In the genomic region with DNA sequence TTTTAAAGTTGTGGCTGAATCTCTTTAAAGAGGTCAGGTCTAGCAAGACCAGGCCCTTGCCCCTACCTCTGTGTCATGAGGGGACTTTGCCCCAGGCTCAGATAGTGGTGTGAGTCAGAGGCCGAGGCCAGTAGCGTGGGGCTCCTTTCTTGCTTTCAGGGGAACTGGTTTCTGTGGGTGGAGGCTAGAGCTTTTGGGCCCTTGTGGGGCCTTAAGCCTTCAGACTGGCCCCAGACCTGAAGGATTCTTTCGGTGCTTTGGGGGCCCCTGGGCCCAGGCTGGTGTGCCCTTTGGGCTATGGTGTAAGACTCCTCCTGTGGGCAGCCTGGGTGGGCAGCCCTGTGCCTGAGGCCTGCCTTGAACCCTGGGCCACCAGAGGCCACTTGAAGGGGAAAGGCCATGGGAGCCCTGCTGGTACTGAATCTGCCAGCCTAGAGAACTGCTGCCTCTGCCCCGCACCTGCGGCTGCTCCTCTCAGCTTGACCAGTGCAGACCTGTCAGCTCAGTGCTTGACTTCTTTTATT, we compare ENCODE assay signal across 1 cellular context.
TF ChIP-seq lines count a peak whose summit lies in the region.

No MANE protein-coding gene starts in this region.

TF ChIP-seq in HepG2, 621 proteins besides CTCF, POLR2A, EP300 and RAD21 (continued from another document and continues in another):
- TF ChIP-seq, protein P1, sequence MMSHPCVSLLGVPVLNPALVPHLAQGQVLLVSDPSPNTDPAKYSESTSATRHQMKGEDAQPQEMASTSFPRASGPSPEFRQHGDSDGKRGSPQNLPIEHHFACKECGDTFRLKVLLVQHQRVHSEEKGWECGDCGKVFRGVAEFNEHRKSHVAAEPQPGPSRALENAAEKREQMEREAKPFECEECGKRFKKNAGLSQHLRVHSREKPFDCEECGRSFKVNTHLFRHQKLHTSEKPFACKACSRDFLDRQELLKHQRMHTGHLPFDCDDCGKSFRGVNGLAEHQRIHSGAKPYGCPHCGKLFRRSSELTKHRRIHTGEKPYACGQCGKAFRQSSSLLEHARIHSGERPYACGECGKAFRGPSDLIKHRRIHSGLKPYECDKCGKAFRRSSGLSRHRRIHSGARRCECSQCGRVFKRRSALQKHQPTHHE (CRISPR knock-in tag; IDR thresholded peaks at IDR 0.05; ENCODE audit: borderline replicate concordance): no peak
- TF ChIP-seq, protein P2, sequence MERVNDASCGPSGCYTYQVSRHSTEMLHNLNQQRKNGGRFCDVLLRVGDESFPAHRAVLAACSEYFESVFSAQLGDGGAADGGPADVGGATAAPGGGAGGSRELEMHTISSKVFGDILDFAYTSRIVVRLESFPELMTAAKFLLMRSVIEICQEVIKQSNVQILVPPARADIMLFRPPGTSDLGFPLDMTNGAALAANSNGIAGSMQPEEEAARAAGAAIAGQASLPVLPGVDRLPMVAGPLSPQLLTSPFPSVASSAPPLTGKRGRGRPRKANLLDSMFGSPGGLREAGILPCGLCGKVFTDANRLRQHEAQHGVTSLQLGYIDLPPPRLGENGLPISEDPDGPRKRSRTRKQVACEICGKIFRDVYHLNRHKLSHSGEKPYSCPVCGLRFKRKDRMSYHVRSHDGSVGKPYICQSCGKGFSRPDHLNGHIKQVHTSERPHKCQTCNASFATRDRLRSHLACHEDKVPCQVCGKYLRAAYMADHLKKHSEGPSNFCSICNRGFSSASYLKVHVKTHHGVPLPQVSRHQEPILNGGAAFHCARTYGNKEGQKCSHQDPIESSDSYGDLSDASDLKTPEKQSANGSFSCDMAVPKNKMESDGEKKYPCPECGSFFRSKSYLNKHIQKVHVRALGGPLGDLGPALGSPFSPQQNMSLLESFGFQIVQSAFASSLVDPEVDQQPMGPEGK (CRISPR knock-in tag; IDR thresholded peaks at IDR 0.05): peak; percentile 44; the same call in 1 of the 2 replicates
- TF ChIP-seq, protein P3, sequence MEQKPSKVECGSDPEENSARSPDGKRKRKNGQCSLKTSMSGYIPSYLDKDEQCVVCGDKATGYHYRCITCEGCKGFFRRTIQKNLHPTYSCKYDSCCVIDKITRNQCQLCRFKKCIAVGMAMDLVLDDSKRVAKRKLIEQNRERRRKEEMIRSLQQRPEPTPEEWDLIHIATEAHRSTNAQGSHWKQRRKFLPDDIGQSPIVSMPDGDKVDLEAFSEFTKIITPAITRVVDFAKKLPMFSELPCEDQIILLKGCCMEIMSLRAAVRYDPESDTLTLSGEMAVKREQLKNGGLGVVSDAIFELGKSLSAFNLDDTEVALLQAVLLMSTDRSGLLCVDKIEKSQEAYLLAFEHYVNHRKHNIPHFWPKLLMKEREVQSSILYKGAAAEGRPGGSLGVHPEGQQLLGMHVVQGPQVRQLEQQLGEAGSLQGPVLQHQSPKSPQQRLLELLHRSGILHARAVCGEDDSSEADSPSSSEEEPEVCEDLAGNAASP (CRISPR knock-in tag; IDR thresholded peaks at IDR 0.05; ENCODE audit: borderline replicate concordance): peak; percentile 66; the same call in 1 of the 2 replicates
- TF ChIP-seq, protein P4, sequence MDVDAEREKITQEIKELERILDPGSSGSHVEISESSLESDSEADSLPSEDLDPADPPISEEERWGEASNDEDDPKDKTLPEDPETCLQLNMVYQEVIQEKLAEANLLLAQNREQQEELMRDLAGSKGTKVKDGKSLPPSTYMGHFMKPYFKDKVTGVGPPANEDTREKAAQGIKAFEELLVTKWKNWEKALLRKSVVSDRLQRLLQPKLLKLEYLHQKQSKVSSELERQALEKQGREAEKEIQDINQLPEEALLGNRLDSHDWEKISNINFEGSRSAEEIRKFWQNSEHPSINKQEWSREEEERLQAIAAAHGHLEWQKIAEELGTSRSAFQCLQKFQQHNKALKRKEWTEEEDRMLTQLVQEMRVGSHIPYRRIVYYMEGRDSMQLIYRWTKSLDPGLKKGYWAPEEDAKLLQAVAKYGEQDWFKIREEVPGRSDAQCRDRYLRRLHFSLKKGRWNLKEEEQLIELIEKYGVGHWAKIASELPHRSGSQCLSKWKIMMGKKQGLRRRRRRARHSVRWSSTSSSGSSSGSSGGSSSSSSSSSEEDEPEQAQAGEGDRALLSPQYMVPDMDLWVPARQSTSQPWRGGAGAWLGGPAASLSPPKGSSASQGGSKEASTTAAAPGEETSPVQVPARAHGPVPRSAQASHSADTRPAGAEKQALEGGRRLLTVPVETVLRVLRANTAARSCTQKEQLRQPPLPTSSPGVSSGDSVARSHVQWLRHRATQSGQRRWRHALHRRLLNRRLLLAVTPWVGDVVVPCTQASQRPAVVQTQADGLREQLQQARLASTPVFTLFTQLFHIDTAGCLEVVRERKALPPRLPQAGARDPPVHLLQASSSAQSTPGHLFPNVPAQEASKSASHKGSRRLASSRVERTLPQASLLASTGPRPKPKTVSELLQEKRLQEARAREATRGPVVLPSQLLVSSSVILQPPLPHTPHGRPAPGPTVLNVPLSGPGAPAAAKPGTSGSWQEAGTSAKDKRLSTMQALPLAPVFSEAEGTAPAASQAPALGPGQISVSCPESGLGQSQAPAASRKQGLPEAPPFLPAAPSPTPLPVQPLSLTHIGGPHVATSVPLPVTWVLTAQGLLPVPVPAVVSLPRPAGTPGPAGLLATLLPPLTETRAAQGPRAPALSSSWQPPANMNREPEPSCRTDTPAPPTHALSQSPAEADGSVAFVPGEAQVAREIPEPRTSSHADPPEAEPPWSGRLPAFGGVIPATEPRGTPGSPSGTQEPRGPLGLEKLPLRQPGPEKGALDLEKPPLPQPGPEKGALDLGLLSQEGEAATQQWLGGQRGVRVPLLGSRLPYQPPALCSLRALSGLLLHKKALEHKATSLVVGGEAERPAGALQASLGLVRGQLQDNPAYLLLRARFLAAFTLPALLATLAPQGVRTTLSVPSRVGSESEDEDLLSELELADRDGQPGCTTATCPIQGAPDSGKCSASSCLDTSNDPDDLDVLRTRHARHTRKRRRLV (CRISPR knock-in tag; IDR thresholded peaks at IDR 0.05): no peak
- TF ChIP-seq, protein P5, sequence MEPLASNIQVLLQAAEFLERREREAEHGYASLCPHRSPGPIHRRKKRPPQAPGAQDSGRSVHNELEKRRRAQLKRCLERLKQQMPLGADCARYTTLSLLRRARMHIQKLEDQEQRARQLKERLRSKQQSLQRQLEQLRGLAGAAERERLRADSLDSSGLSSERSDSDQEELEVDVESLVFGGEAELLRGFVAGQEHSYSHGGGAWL (CRISPR knock-in tag; IDR thresholded peaks at IDR 0.05): no peak
- TF ChIP-seq, protein P6, sequence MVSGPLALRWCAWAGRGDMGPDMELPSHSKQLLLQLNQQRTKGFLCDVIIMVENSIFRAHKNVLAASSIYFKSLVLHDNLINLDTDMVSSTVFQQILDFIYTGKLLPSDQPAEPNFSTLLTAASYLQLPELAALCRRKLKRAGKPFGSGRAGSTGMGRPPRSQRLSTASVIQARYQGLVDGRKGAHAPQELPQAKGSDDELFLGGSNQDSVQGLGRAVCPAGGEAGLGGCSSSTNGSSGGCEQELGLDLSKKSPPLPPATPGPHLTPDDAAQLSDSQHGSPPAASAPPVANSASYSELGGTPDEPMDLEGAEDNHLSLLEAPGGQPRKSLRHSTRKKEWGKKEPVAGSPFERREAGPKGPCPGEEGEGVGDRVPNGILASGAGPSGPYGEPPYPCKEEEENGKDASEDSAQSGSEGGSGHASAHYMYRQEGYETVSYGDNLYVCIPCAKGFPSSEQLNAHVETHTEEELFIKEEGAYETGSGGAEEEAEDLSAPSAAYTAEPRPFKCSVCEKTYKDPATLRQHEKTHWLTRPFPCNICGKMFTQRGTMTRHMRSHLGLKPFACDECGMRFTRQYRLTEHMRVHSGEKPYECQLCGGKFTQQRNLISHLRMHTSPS (CRISPR knock-in tag; IDR thresholded peaks at IDR 0.05; ENCODE audit: low read depth): 0 out of 2 replicates have a peak, but pooled peaks have one; percentile 37
- no peak; the same call in 1 of the 2 replicates for TF ChIP-seq CEBPG (CRISPR knock-in tag; IDR thresholded peaks at IDR 0.05)
- TF ChIP-seq U2AF1 (optimal IDR thresholded peaks at IDR 0.05; ENCODE audit: low read depth, low read length): no peak
- no peak for TF ChIP-seq GLI4 (CRISPR knock-in tag; IDR thresholded peaks at IDR 0.05; ENCODE audit: borderline replicate concordance)
- TF ChIP-seq SOX5 (CRISPR knock-in tag; IDR thresholded peaks at IDR 0.05; ENCODE audit: borderline replicate concordance): peak; percentile 19; the same call in 1 of the 2 replicates
- TF ChIP-seq ZNF569 (CRISPR knock-in tag; IDR thresholded peaks at IDR 0.05; ENCODE audit: borderline replicate concordance): no peak
- no peak for TF ChIP-seq ZNF780A (CRISPR knock-in tag; IDR thresholded peaks at IDR 0.05)
- TF ChIP-seq MXI1 (IDR thresholded peaks at IDR 0.05; ENCODE audit: borderline replicate concordance, low read depth, low read length): peak; percentile 48; the same call in 1 of the 3 replicates
- 0 out of 2 replicates have a peak, but pooled peaks have one; percentile 43 for TF ChIP-seq MIER3 (CRISPR knock-in tag; IDR thresholded peaks at IDR 0.05; ENCODE audit: borderline replicate concordance)
- TF ChIP-seq LCORL (IDR thresholded peaks at IDR 0.05): 0 out of 2 replicates have a peak, but pooled peaks have one; percentile 20
- TF ChIP-seq LCORL (CRISPR knock-in tag; IDR thresholded peaks at IDR 0.05): no peak
- no peak for TF ChIP-seq KLF11 (CRISPR knock-in tag; IDR thresholded peaks at IDR 0.05)
- no peak for TF ChIP-seq ZNF672 (CRISPR knock-in tag; IDR thresholded peaks at IDR 0.05)
- no peak for TF ChIP-seq GZF1 (CRISPR knock-in tag; IDR thresholded peaks at IDR 0.05)
- TF ChIP-seq, protein P7, sequence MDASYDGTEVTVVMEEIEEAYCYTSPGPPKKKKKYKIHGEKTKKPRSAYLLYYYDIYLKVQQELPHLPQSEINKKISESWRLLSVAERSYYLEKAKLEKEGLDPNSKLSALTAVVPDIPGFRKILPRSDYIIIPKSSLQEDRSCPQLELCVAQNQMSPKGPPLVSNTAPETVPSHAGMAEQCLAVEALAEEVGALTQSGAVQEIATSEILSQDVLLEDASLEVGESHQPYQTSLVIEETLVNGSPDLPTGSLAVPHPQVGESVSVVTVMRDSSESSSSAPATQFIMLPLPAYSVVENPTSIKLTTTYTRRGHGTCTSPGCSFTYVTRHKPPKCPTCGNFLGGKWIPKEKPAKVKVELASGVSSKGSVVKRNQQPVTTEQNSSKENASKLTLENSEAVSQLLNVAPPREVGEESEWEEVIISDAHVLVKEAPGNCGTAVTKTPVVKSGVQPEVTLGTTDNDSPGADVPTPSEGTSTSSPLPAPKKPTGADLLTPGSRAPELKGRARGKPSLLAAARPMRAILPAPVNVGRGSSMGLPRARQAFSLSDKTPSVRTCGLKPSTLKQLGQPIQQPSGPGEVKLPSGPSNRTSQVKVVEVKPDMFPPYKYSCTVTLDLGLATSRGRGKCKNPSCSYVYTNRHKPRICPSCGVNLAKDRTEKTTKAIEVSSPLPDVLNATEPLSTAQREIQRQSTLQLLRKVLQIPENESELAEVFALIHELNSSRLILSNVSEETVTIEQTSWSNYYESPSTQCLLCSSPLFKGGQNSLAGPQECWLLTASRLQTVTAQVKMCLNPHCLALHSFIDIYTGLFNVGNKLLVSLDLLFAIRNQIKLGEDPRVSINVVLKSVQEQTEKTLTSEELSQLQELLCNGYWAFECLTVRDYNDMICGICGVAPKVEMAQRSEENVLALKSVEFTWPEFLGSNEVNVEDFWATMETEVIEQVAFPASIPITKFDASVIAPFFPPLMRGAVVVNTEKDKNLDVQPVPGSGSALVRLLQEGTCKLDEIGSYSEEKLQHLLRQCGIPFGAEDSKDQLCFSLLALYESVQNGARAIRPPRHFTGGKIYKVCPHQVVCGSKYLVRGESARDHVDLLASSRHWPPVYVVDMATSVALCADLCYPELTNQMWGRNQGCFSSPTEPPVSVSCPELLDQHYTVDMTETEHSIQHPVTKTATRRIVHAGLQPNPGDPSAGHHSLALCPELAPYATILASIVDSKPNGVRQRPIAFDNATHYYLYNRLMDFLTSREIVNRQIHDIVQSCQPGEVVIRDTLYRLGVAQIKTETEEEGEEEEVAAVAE (CRISPR knock-in tag; IDR thresholded peaks at IDR 0.05; ENCODE audit: borderline replicate concordance): 0 out of 2 replicates have a peak, but pooled peaks have one; percentile 3
- no peak for TF ChIP-seq ZFP62 (CRISPR knock-in tag; IDR thresholded peaks at IDR 0.05)
- no peak for TF ChIP-seq TAF15 (IDR thresholded peaks at IDR 0.05; ENCODE audit: low read depth, low read length, poor library complexity, severe bottlenecking)
- TF ChIP-seq BORCS8-MEF2B (CRISPR knock-in tag; IDR thresholded peaks at IDR 0.05): peak; percentile 4; the same call in 1 of the 2 replicates
- TF ChIP-seq ZNF3 (CRISPR knock-in tag; IDR thresholded peaks at IDR 0.05): no peak
- 0 out of 2 replicates have a peak, but pooled peaks have one; percentile 27 for TF ChIP-seq KMT2A (CRISPR knock-in tag; IDR thresholded peaks at IDR 0.05)
- TF ChIP-seq ZFYVE20 (CRISPR knock-in tag; IDR thresholded peaks at IDR 0.05; ENCODE audit: borderline replicate concordance, low read depth): no peak
- peak; percentile 8 for TF ChIP-seq YY1 (IDR thresholded peaks at IDR 0.05; ENCODE audit: insufficient read depth, insufficient replicate concordance, low read depth, low read length)
- TF ChIP-seq MXD4 (CRISPR knock-in tag; IDR thresholded peaks at IDR 0.05): no peak
- peak; percentile 5; the same call in 1 of the 2 replicates for TF ChIP-seq HOXA3 (CRISPR knock-in tag; IDR thresholded peaks at IDR 0.05)
- no peak for TF ChIP-seq ZKSCAN1 (IDR thresholded peaks at IDR 0.05; ENCODE audit: low read length)
- TF ChIP-seq, protein P8, sequence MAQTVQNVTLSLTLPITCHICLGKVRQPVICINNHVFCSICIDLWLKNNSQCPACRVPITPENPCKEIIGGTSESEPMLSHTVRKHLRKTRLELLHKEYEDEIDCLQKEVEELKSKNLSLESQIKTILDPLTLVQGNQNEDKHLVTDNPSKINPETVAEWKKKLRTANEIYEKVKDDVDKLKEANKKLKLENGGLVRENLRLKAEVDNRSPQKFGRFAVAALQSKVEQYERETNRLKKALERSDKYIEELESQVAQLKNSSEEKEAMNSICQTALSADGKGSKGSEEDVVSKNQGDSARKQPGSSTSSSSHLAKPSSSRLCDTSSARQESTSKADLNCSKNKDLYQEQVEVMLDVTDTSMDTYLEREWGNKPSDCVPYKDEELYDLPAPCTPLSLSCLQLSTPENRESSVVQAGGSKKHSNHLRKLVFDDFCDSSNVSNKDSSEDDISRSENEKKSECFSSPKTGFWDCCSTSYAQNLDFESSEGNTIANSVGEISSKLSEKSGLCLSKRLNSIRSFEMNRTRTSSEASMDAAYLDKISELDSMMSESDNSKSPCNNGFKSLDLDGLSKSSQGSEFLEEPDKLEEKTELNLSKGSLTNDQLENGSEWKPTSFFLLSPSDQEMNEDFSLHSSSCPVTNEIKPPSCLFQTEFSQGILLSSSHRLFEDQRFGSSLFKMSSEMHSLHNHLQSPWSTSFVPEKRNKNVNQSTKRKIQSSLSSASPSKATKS (CRISPR knock-in tag; IDR thresholded peaks at IDR 0.05): no peak
- TF ChIP-seq KLF13 (CRISPR knock-in tag; IDR thresholded peaks at IDR 0.05): no peak
- TF ChIP-seq SIX1 (CRISPR knock-in tag; IDR thresholded peaks at IDR 0.05; ENCODE audit: borderline replicate concordance): peak; percentile 18; the same call in 1 of the 2 replicates
- no peak for TF ChIP-seq ZNF572 (CRISPR knock-in tag; IDR thresholded peaks at IDR 0.05)
- no peak; the same call in 1 of the 2 replicates for TF ChIP-seq PPARG (CRISPR knock-in tag; conservative IDR thresholded peaks at IDR 0.05)
- TF ChIP-seq ZNF24 (IDR thresholded peaks at IDR 0.05): no peak
- no peak for TF ChIP-seq HNRNPUL1 (IDR thresholded peaks at IDR 0.05; ENCODE audit: low read depth, low read length)
- TF ChIP-seq NR1H2 (CRISPR knock-in tag; IDR thresholded peaks at IDR 0.05; ENCODE audit: borderline replicate concordance, low read depth): no peak
